ENCODE assay signal across 24 cellular contexts in the genomic region with DNA sequence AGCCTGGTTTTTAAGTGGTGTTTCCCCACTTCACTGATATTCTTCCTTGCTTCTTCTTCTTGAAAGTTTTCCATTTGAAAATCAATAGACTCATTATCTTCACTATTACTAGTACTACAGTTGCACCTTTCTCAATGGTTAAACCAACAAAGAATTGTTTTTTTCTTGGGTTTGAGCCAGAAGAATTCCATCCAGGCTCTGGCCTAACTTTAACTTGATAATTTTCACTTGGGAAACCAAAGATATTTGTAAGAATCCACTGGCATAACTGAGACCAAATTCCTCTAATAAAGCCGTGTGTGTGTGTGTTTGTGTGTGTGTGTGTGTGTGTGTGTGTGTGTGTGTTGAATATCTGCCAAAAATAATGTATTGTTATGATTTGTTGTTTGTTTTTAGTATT.
"Had no signal": no experiment of that assay in that cellular context is flagged by ENCODE, and none has a peak within 500 bp of the region (broad histone marks: within the 10 kb centered on the region; RNA-seq: fewer than 3 reads in every experiment).

No MANE protein-coding gene starts in this region.

- H3K4me1 ChIP-seq: foreskin keratinocyte, left lung, lower lobe of right lung, right lobe of liver, testis, transverse colon had no signal

- H3K27me3 ChIP-seq: brain microvascular endothelial cell, left lung, right lobe of liver, testis, transverse colon had no signal

- H3K36me3 ChIP-seq: left lung, lower lobe of right lung, right lobe of liver, transverse colon had no signal

- H3K9me3 ChIP-seq: left lung, lower lobe of right lung, right lobe of liver, testis, transverse colon had no signal

- DNase-seq: activated CD4-positive, alpha-beta T cell treated with anti-CD3 and anti-CD28 coated beads for 48 hours; activated CD4-positive, alpha-beta T cell treated with anti-CD3 and anti-CD28 coated beads, Interleukin-2, amount 50 U/mL, for 48 hours; activated CD8-positive, alpha-beta memory T cell treated with anti-CD3 and anti-CD28 coated beads for 24 hours; activated effector memory CD4-positive, alpha-beta T cell treated with Interleukin-2 at 50 U/mL for 16 hours; activated naive CD4-positive, alpha-beta T cell treated with Interleukin-2 at 50 U/mL for 16 hours; aorta; brain microvascular endothelial cell; caudate nucleus; effector CD4-positive, alpha-beta T cell; foreskin keratinocyte; hippocampal formation; left lung; lower lobe of right lung; mesenchymal stem cell; natural killer cell; right lobe of liver; stimulated activated CD4-positive, alpha-beta T cell treated with anti-CD3 and anti-CD28 coated beads, Interleukin-12 subunit alpha, Interleukin-12 subunit beta, amount 100 ng/mL, for 4 hours; stimulated activated CD4-positive, alpha-beta T cell treated with anti-CD3 and anti-CD28 coated beads, Interleukin-4, amount 100 ng/mL, for 1 hour; stimulated activated naive CD8-positive, alpha-beta T cell treated with anti-CD3 and anti-CD28 coated beads, Interleukin-15, Interleukin-2, amounts not matched to agents 100 U/mL and 50 U/mL, for 24 hours; testis; transverse colon had no signal

- H3K27ac ChIP-seq: brain microvascular endothelial cell, foreskin keratinocyte, left lung, lower lobe of right lung, right lobe of liver, SK-N-MC, skin epidermis, testis, transverse colon, VCaP had no signal

- H3K4me3 ChIP-seq: left lung, lower lobe of right lung, right lobe of liver, SK-N-MC, skin epidermis, testis, transverse colon had no signal
